31 cellular contexts compared by ENCODE assay signal in the genomic region with DNA sequence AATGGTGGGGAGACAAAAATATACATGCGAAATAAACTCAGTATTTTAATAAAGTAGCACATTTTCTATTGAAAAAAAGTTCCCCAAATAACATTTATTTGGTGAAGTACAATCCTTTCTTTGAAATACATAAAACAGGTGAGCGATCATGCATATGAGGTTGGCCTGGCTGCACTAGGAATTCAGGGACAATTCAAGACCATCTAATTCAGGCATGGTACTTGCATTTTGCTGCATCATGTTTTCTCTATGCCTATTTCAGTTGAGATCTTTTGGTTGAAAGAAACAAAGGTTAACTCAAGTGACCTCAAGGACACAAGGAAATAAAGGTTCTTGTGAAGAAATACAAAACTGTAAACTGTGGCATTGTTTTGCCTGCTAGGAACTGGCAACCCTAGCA.
"Had no signal": no experiment of that assay in that cellular context is flagged by ENCODE, and none has a peak within 500 bp of the region (broad histone marks: within the 10 kb centered on the region; RNA-seq: fewer than 3 reads in every experiment).

No MANE protein-coding gene starts in this region.

- H3K4me1 ChIP-seq: esophagus muscularis mucosa, foreskin keratinocyte, gastrocnemius medialis, heart left ventricle had no signal

- H3K27ac ChIP-seq: brain microvascular endothelial cell, esophagus muscularis mucosa, foreskin keratinocyte, gastrocnemius medialis, heart left ventricle, VCaP had no signal

- FAIRE-seq: astrocyte, bronchial epithelial cell, colon had no signal

- H3K4me3 ChIP-seq: esophagus muscularis mucosa, gastrocnemius medialis, heart left ventricle had no signal

- H3K9me3 ChIP-seq: esophagus muscularis mucosa, gastrocnemius medialis had no signal

- H3K27me3 ChIP-seq: brain microvascular endothelial cell, esophagus muscularis mucosa, foreskin keratinocyte, gastrocnemius medialis, heart left ventricle had no signal

- ATAC-seq: activated CD8-positive, alpha-beta T cell treated with anti-CD3 and anti-CD28 coated beads for 36 hours; activated T-cell treated with anti-CD3 and anti-CD28 coated beads, Interleukin-2, amount 50 U/mL, for 4 hours; activated T-helper 17 cell treated with anti-CD3 and anti-CD28 coated beads, Interleukin-2, amount 50 U/mL, for 72 hours; effector memory CD8-positive, alpha-beta T cell; foreskin keratinocyte; gastrocnemius medialis; heart left ventricle; WTC11 had no signal

- DNase-seq: activated CD4-positive, alpha-beta T cell treated with anti-CD3 and anti-CD28 coated beads for 1 hour; activated CD4-positive, alpha-beta T cell treated with anti-CD3 and anti-CD28 coated beads for 4 hours; activated CD4-positive, alpha-beta T cell treated with anti-CD3 and anti-CD28 coated beads, Interleukin-2, amount 50 U/mL, for 1 hour; activated CD4-positive, alpha-beta T cell treated with anti-CD3 and anti-CD28 coated beads, Interleukin-2, amount 50 U/mL, for 48 hours; activated CD8-positive, alpha-beta memory T cell treated with anti-CD3 and anti-CD28 coated beads for 24 hours; activated CD8-positive, alpha-beta T cell treated with anti-CD3 and anti-CD28 coated beads for 36 hours; activated effector memory CD4-positive, alpha-beta T cell treated with Interleukin-2 at 50 U/mL for 16 hours; activated gamma-delta T cell treated with Interleukin-2 at 50 U/mL for 16 hours; activated naive CD4-positive, alpha-beta T cell treated with anti-CD3 and anti-CD28 coated beads, Interleukin-2, amount 50 U/mL, for 16 hours; activated naive CD4-positive, alpha-beta T cell treated with Interleukin-2 at 50 U/mL for 16 hours; activated T-cell treated with anti-CD3 and anti-CD28 coated beads, Interleukin-2, amount 50 U/mL, for 4 hours; amniotic stem cell; anterior cingulate cortex; brain microvascular endothelial cell; cortex of kidney; dermis blood vessel endothelial cell; effector CD4-positive, alpha-beta T cell; effector memory CD8-positive, alpha-beta T cell; erythroblast; foreskin keratinocyte; gastrocnemius medialis; glutamatergic neuron; heart left ventricle; T-helper 2 cell had no signal

- H3K36me3 ChIP-seq: brain microvascular endothelial cell, esophagus muscularis mucosa, gastrocnemius medialis, heart left ventricle had no signal
